In the genomic region with DNA sequence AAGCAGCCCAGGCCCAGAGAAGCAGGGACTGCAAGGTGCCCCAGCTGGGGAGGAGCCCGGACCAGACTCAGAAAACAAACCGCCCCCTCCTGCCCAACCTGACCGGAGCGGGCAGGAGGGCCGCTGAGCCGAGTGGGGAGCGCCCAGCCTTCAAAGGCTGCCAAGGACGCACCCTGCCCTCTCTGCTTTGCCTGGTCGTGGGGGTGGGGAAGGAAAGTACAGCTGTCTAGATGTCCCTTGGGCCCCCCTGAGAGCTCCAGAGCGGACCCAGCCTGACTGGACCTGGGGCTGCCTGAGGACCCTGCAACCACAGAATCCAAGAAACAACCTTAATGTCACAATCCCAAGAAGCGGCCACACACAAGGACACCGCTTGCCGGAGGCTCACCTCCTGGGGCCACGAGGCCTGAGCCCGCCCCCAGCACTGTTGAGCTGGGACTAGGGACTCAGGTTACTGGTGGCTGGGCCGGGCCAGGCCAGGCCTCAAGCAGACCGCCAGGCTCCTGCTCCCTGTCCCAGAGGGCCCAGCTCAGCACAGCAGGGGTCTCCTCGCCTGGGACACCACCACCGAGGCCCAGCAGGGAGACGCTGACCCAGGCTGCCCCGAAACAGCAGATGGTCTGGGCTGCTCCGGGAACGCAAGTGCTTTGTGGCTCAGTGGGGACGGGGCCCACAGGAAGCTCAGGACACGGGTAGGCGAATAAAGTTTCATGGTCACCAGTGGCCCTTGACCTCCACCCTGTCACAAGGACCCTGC, we compare ENCODE assay signal across 1 cellular context.
TF ChIP-seq lines count a peak whose summit lies in the region.

No MANE protein-coding gene starts in this region.

TF ChIP-seq in HepG2, 621 proteins besides CTCF, POLR2A, EP300 and RAD21 (continued from another document and continues in another):
- TF ChIP-seq, protein P1, sequence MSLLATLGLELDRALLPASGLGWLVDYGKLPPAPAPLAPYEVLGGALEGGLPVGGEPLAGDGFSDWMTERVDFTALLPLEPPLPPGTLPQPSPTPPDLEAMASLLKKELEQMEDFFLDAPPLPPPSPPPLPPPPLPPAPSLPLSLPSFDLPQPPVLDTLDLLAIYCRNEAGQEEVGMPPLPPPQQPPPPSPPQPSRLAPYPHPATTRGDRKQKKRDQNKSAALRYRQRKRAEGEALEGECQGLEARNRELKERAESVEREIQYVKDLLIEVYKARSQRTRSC (CRISPR knock-in tag; IDR thresholded peaks at IDR 0.05; ENCODE audit: low read depth): no peak
- TF ChIP-seq, protein P2, sequence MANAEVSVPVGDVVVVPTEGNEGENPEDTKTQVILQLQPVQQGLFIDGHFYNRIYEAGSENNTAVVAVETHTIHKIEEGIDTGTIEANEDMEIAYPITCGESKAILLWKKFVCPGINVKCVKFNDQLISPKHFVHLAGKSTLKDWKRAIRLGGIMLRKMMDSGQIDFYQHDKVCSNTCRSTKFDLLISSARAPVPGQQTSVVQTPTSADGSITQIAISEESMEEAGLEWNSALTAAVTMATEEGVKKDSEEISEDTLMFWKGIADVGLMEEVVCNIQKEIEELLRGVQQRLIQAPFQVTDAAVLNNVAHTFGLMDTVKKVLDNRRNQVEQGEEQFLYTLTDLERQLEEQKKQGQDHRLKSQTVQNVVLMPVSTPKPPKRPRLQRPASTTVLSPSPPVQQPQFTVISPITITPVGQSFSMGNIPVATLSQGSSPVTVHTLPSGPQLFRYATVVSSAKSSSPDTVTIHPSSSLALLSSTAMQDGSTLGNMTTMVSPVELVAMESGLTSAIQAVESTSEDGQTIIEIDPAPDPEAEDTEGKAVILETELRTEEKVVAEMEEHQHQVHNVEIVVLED (CRISPR knock-in tag; IDR thresholded peaks at IDR 0.05; ENCODE audit: borderline replicate concordance): no peak; the same call in 1 of the 2 replicates
- no peak for TF ChIP-seq ZNF614 (CRISPR knock-in tag; IDR thresholded peaks at IDR 0.05; ENCODE audit: borderline replicate concordance)
- no peak for TF ChIP-seq TSC22D2 (CRISPR knock-in tag; IDR thresholded peaks at IDR 0.05; ENCODE audit: borderline replicate concordance)
- TF ChIP-seq RAD51 (IDR thresholded peaks at IDR 0.05; ENCODE audit: borderline replicate concordance): no peak
- no peak for TF ChIP-seq SNAPC2 (CRISPR knock-in tag; IDR thresholded peaks at IDR 0.05)
- TF ChIP-seq HOXA7 (CRISPR knock-in tag; IDR thresholded peaks at IDR 0.05): no peak
- peak; percentile 26 for TF ChIP-seq ZNF407 (CRISPR knock-in tag; IDR thresholded peaks at IDR 0.05; ENCODE audit: not compliant biosample characterization)
- no peak for TF ChIP-seq ZNF816 (CRISPR knock-in tag; IDR thresholded peaks at IDR 0.05; ENCODE audit: borderline replicate concordance)
- TF ChIP-seq, protein P3, sequence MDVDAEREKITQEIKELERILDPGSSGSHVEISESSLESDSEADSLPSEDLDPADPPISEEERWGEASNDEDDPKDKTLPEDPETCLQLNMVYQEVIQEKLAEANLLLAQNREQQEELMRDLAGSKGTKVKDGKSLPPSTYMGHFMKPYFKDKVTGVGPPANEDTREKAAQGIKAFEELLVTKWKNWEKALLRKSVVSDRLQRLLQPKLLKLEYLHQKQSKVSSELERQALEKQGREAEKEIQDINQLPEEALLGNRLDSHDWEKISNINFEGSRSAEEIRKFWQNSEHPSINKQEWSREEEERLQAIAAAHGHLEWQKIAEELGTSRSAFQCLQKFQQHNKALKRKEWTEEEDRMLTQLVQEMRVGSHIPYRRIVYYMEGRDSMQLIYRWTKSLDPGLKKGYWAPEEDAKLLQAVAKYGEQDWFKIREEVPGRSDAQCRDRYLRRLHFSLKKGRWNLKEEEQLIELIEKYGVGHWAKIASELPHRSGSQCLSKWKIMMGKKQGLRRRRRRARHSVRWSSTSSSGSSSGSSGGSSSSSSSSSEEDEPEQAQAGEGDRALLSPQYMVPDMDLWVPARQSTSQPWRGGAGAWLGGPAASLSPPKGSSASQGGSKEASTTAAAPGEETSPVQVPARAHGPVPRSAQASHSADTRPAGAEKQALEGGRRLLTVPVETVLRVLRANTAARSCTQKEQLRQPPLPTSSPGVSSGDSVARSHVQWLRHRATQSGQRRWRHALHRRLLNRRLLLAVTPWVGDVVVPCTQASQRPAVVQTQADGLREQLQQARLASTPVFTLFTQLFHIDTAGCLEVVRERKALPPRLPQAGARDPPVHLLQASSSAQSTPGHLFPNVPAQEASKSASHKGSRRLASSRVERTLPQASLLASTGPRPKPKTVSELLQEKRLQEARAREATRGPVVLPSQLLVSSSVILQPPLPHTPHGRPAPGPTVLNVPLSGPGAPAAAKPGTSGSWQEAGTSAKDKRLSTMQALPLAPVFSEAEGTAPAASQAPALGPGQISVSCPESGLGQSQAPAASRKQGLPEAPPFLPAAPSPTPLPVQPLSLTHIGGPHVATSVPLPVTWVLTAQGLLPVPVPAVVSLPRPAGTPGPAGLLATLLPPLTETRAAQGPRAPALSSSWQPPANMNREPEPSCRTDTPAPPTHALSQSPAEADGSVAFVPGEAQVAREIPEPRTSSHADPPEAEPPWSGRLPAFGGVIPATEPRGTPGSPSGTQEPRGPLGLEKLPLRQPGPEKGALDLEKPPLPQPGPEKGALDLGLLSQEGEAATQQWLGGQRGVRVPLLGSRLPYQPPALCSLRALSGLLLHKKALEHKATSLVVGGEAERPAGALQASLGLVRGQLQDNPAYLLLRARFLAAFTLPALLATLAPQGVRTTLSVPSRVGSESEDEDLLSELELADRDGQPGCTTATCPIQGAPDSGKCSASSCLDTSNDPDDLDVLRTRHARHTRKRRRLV (CRISPR knock-in tag; IDR thresholded peaks at IDR 0.05): no peak
- TF ChIP-seq ZNF552 (CRISPR knock-in tag; IDR thresholded peaks at IDR 0.05; ENCODE audit: borderline replicate concordance): peak; percentile 28; the same call in 1 of the 2 replicates
- no peak for TF ChIP-seq ZNF430 (CRISPR knock-in tag; IDR thresholded peaks at IDR 0.05)
- TF ChIP-seq ZNF891 (CRISPR knock-in tag; IDR thresholded peaks at IDR 0.05): no peak; the same call in 1 of the 2 replicates
- no peak for TF ChIP-seq HNRNPUL1 (IDR thresholded peaks at IDR 0.05; ENCODE audit: low read depth, low read length)
- no peak for TF ChIP-seq RFX3 (CRISPR knock-in tag; IDR thresholded peaks at IDR 0.05)
- no peak; the same call in 1 of the 2 replicates for TF ChIP-seq ZNF639 (CRISPR knock-in tag; conservative IDR thresholded peaks at IDR 0.05)
- no peak for TF ChIP-seq CREB1 (IDR thresholded peaks at IDR 0.05)
- peak; percentile 54; the same call in 1 of the 2 replicates for TF ChIP-seq CREB1 (CRISPR knock-in tag; IDR thresholded peaks at IDR 0.05)
- TF ChIP-seq ZNF547 (CRISPR knock-in tag; IDR thresholded peaks at IDR 0.05): 0 out of 2 replicates have a peak, but pooled peaks have one; percentile 4
- no peak for TF ChIP-seq RELA (CRISPR knock-in tag; IDR thresholded peaks at IDR 0.05)
- no peak for TF ChIP-seq ZNF672 (CRISPR knock-in tag; IDR thresholded peaks at IDR 0.05)
- TF ChIP-seq ZNF737 (CRISPR knock-in tag; IDR thresholded peaks at IDR 0.05; ENCODE audit: borderline replicate concordance): no peak
- TF ChIP-seq ZNF619 (CRISPR knock-in tag; IDR thresholded peaks at IDR 0.05): no peak
- TF ChIP-seq HDAC1 (CRISPR knock-in tag; IDR thresholded peaks at IDR 0.05): peak; percentile 68
- TF ChIP-seq RXRB (CRISPR knock-in tag; IDR thresholded peaks at IDR 0.05; ENCODE audit: borderline replicate concordance): peak; percentile 31
- peak; percentile 74; the same call in 1 of the 2 replicates for TF ChIP-seq HES4 (CRISPR knock-in tag; IDR thresholded peaks at IDR 0.05; ENCODE audit: borderline replicate concordance)
- 0 out of 3 replicates have a peak, but pooled peaks have one; percentile 24 for TF ChIP-seq MXI1 (IDR thresholded peaks at IDR 0.05; ENCODE audit: borderline replicate concordance, low read depth, low read length)
- TF ChIP-seq, protein P4, sequence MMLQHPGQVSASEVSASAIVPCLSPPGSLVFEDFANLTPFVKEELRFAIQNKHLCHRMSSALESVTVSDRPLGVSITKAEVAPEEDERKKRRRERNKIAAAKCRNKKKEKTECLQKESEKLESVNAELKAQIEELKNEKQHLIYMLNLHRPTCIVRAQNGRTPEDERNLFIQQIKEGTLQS (CRISPR knock-in tag; IDR thresholded peaks at IDR 0.05): no peak
- TF ChIP-seq ZNF770 (CRISPR knock-in tag; IDR thresholded peaks at IDR 0.05): no peak
